In the genomic region with DNA sequence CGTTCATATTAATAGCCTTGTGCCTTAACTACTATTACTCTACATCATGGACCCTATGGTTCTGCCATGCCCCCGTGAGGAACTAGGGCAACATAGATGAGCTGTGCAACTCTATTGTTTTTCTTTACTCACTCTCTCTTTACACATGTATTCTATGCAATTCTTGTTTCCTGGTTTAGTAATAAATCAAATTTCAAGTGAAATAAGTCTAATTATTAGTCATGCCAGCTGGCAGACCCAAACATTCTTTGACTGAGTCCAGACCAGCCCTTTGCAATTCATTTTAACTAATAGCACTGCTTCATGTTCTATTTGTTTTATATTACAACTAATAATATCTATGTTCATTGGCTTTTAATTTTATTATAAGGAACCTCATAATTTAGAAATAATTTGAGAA, we compare ENCODE assay signal across 36 cellular contexts.
"Had no signal": no experiment of that assay in that cellular context is flagged by ENCODE, and none has a peak within 500 bp of the region (broad histone marks: within the 10 kb centered on the region; RNA-seq: fewer than 3 reads in every experiment).

No MANE protein-coding gene starts in this region.

- DNase-seq: activated CD4-positive, alpha-beta memory T cell treated with anti-CD3 and anti-CD28 coated beads for 36 hours; activated CD4-positive, alpha-beta T cell treated with anti-CD3 and anti-CD28 coated beads for 36 hours; activated CD4-positive, alpha-beta T cell treated with anti-CD3 and anti-CD28 coated beads, Interleukin-2, amount 10 ng/mL, durations not matched to agents 24 days and 14 days; activated CD4-positive, CD25-positive, alpha-beta regulatory T cell; activated CD4-positive, CD25-positive, alpha-beta regulatory T cell treated with anti-CD3 and anti-CD28 coated beads, Interleukin-2, amount 50 U/mL, for 72 hours; activated CD8-positive, alpha-beta memory T cell treated with anti-CD3 and anti-CD28 coated beads, Interleukin-2, amount 10 ng/mL, durations not matched to agents 7 days and 5 days; activated CD8-positive, alpha-beta memory T cell treated with anti-CD3 and anti-CD28 coated beads, Interleukin-2, amount 50 U/mL, for 4 hours; activated CD8-positive, alpha-beta T cell treated with anti-CD3 and anti-CD28 coated beads, Interleukin-2, amount 10 ng/mL, durations not matched to agents 7 days and 5 days; activated effector memory CD4-positive, alpha-beta T cell treated with anti-CD3 and anti-CD28 coated beads, Interleukin-2, amount 50 U/mL, for 16 hours; activated naive CD4-positive, alpha-beta T cell treated with anti-CD3 and anti-CD28 coated beads for 36 hours; activated naive CD8-positive, alpha-beta T cell treated with anti-CD3 and anti-CD28 coated beads for 36 hours; activated naive CD8-positive, alpha-beta T cell treated with anti-CD3 and anti-CD28 coated beads, Interleukin-2, amount 50 U/mL, for 24 hours; activated T-cell treated with anti-CD3 and anti-CD28 coated beads, Interleukin-2, amount 50 U/mL, for 1 hour; activated T-cell treated with anti-CD3 and anti-CD28 coated beads, Interleukin-2, amount 50 U/mL, for 48 hours; adrenal gland; amygdala; aorta; body of pancreas; central memory CD4-positive, alpha-beta T cell; cerebellar nuclear complex; colonic mucosa; dorsolateral prefrontal cortex; effector CD4-positive, alpha-beta T cell; erythroblast; gastrocnemius medialis; glutamatergic neuron; heart left ventricle; T-helper 2 cell had no signal

- H3K9me3 Mint-ChIP-seq: activated CD4-positive, alpha-beta memory T cell treated with anti-CD3 and anti-CD28 coated beads for 36 hours; activated naive CD4-positive, alpha-beta T cell treated with anti-CD3 and anti-CD28 coated beads, Interleukin-2, amount 50 U/mL, for 24 hours; activated naive CD8-positive, alpha-beta T cell treated with anti-CD3 and anti-CD28 coated beads, Interleukin-2, amount 50 U/mL, for 24 hours had no signal

- H3K4me1 ChIP-seq: adrenal gland, body of pancreas, colonic mucosa, esophagus muscularis mucosa, gastrocnemius medialis had no signal

- ATAC-seq: activated CD4-positive, alpha-beta T cell treated with anti-CD3 and anti-CD28 coated beads for 36 hours; activated CD8-positive, alpha-beta memory T cell treated with anti-CD3 and anti-CD28 coated beads, Interleukin-2, amount 10 ng/mL, durations not matched to agents 7 days and 5 days; activated CD8-positive, alpha-beta T cell treated with anti-CD3 and anti-CD28 coated beads, Interleukin-2, amount 10 ng/mL, durations not matched to agents 7 days and 5 days; activated naive CD8-positive, alpha-beta T cell treated with anti-CD3 and anti-CD28 coated beads, Interleukin-2, amount 50 U/mL, for 24 hours; body of pancreas; gastrocnemius medialis; heart left ventricle had no signal

- H3K27me3 ChIP-seq: adrenal gland, body of pancreas, cardiac muscle cell, colonic mucosa, esophagus muscularis mucosa, gastrocnemius medialis, heart left ventricle had no signal

- H3K27ac Mint-ChIP-seq: activated CD4-positive, alpha-beta memory T cell treated with anti-CD3 and anti-CD28 coated beads for 36 hours; activated CD4-positive, alpha-beta T cell treated with anti-CD3 and anti-CD28 coated beads for 36 hours; activated CD4-positive, alpha-beta T cell treated with anti-CD3 and anti-CD28 coated beads, Interleukin-2, amount 10 ng/mL, durations not matched to agents 24 days and 14 days; activated CD8-positive, alpha-beta memory T cell treated with anti-CD3 and anti-CD28 coated beads, Interleukin-2, amount 10 ng/mL, durations not matched to agents 7 days and 5 days; activated CD8-positive, alpha-beta T cell treated with anti-CD3 and anti-CD28 coated beads, Interleukin-2, amount 10 ng/mL, durations not matched to agents 7 days and 5 days; activated naive CD4-positive, alpha-beta T cell treated with anti-CD3 and anti-CD28 coated beads for 36 hours; activated naive CD4-positive, alpha-beta T cell treated with anti-CD3 and anti-CD28 coated beads, Interleukin-2, amount 50 U/mL, for 24 hours; activated naive CD8-positive, alpha-beta T cell treated with anti-CD3 and anti-CD28 coated beads for 36 hours; activated naive CD8-positive, alpha-beta T cell treated with anti-CD3 and anti-CD28 coated beads, Interleukin-2, amount 50 U/mL, for 24 hours; activated T-helper 1 cell treated with anti-CD3 and anti-CD28 coated beads, Interleukin-12 subunit alpha, Interleukin-12 subunit beta, Interleukin-2, Interleukin-4 antibody, amounts not matched to agents 30 ng/mL and 10 ng/mL and 1 ng/mL, durations not matched to agents 14 hours and 24 hours and 36 hours; activated T-helper 2 cell treated with anti-CD3 and anti-CD28 coated beads, Interferon-gamma antibody, Interleukin-2, Interleukin-4, amounts not matched to agents 10 μg/mL and 5 μg/mL and 100 μg/mL, durations not matched to agents 14 hours and 24 hours and 36 hours; dendritic cell treated with granulocyte-macrophage colony-stimulating factor and Interleukin-4, amounts not matched to agents 40 ng/mL and 50 ng/mL, for 4 days had no signal

- H3K4me3 Mint-ChIP-seq: activated CD4-positive, alpha-beta memory T cell treated with anti-CD3 and anti-CD28 coated beads for 36 hours; activated CD4-positive, alpha-beta T cell treated with anti-CD3 and anti-CD28 coated beads for 36 hours; activated CD4-positive, alpha-beta T cell treated with anti-CD3 and anti-CD28 coated beads, Interleukin-2, amount 10 ng/mL, durations not matched to agents 24 days and 14 days; activated CD8-positive, alpha-beta memory T cell treated with anti-CD3 and anti-CD28 coated beads, Interleukin-2, amount 10 ng/mL, durations not matched to agents 7 days and 5 days; activated CD8-positive, alpha-beta T cell treated with anti-CD3 and anti-CD28 coated beads, Interleukin-2, amount 10 ng/mL, durations not matched to agents 7 days and 5 days; activated naive CD4-positive, alpha-beta T cell treated with anti-CD3 and anti-CD28 coated beads for 36 hours; activated naive CD4-positive, alpha-beta T cell treated with anti-CD3 and anti-CD28 coated beads, Interleukin-2, amount 50 U/mL, for 24 hours; activated naive CD8-positive, alpha-beta T cell treated with anti-CD3 and anti-CD28 coated beads for 36 hours; activated naive CD8-positive, alpha-beta T cell treated with anti-CD3 and anti-CD28 coated beads, Interleukin-2, amount 50 U/mL, for 24 hours; activated T-helper 1 cell treated with anti-CD3 and anti-CD28 coated beads, Interleukin-12 subunit alpha, Interleukin-12 subunit beta, Interleukin-2, Interleukin-4 antibody, amounts not matched to agents 30 ng/mL and 10 ng/mL and 1 ng/mL, durations not matched to agents 14 hours and 24 hours and 36 hours; dendritic cell treated with granulocyte-macrophage colony-stimulating factor and Interleukin-4, amounts not matched to agents 40 ng/mL and 50 ng/mL, for 4 days had no signal

- H3K27ac ChIP-seq: adrenal gland, body of pancreas, cardiac muscle cell, colonic mucosa, dorsolateral prefrontal cortex, esophagus muscularis mucosa, gastrocnemius medialis, heart left ventricle had no signal

- H3K36me3 ChIP-seq: adrenal gland, cardiac muscle cell, colonic mucosa, esophagus muscularis mucosa, gastrocnemius medialis, heart left ventricle had no signal

- H3K9me3 ChIP-seq: adrenal gland, body of pancreas, colonic mucosa, esophagus muscularis mucosa, gastrocnemius medialis, heart left ventricle had no signal

- H3K27me3 Mint-ChIP-seq: activated CD4-positive, alpha-beta memory T cell treated with anti-CD3 and anti-CD28 coated beads for 36 hours; activated CD4-positive, alpha-beta T cell treated with anti-CD3 and anti-CD28 coated beads for 36 hours; activated CD4-positive, alpha-beta T cell treated with anti-CD3 and anti-CD28 coated beads, Interleukin-2, amount 10 ng/mL, durations not matched to agents 24 days and 14 days; activated CD8-positive, alpha-beta memory T cell treated with anti-CD3 and anti-CD28 coated beads, Interleukin-2, amount 10 ng/mL, durations not matched to agents 7 days and 5 days; activated naive CD4-positive, alpha-beta T cell treated with anti-CD3 and anti-CD28 coated beads, Interleukin-2, amount 50 U/mL, for 24 hours; activated naive CD8-positive, alpha-beta T cell treated with anti-CD3 and anti-CD28 coated beads for 36 hours; activated naive CD8-positive, alpha-beta T cell treated with anti-CD3 and anti-CD28 coated beads, Interleukin-2, amount 50 U/mL, for 24 hours; dendritic cell treated with granulocyte-macrophage colony-stimulating factor and Interleukin-4, amounts not matched to agents 40 ng/mL and 50 ng/mL, for 4 days had no signal

- FAIRE-seq: endometrium, endothelial cell of umbilical vein had no signal

- H3K36me3 Mint-ChIP-seq: activated CD4-positive, alpha-beta memory T cell treated with anti-CD3 and anti-CD28 coated beads for 36 hours; activated CD8-positive, alpha-beta memory T cell treated with anti-CD3 and anti-CD28 coated beads, Interleukin-2, amount 10 ng/mL, durations not matched to agents 7 days and 5 days; activated naive CD4-positive, alpha-beta T cell treated with anti-CD3 and anti-CD28 coated beads, Interleukin-2, amount 50 U/mL, for 24 hours; activated naive CD8-positive, alpha-beta T cell treated with anti-CD3 and anti-CD28 coated beads for 36 hours had no signal

- H3K4me3 ChIP-seq: adrenal gland, body of pancreas, cardiac muscle cell, colonic mucosa, dorsolateral prefrontal cortex, esophagus muscularis mucosa, gastrocnemius medialis, heart left ventricle had no signal

- H3K4me1 Mint-ChIP-seq: activated CD4-positive, alpha-beta T cell treated with anti-CD3 and anti-CD28 coated beads for 36 hours; activated CD4-positive, alpha-beta T cell treated with anti-CD3 and anti-CD28 coated beads, Interleukin-2, amount 10 ng/mL, durations not matched to agents 24 days and 14 days; activated CD8-positive, alpha-beta memory T cell treated with anti-CD3 and anti-CD28 coated beads, Interleukin-2, amount 10 ng/mL, durations not matched to agents 7 days and 5 days; activated naive CD4-positive, alpha-beta T cell treated with anti-CD3 and anti-CD28 coated beads, Interleukin-2, amount 50 U/mL, for 24 hours; activated naive CD8-positive, alpha-beta T cell treated with anti-CD3 and anti-CD28 coated beads for 36 hours; activated naive CD8-positive, alpha-beta T cell treated with anti-CD3 and anti-CD28 coated beads, Interleukin-2, amount 50 U/mL, for 24 hours had no signal
